Comparison of ENCODE assay signal across 1 cellular context in the genomic region with DNA sequence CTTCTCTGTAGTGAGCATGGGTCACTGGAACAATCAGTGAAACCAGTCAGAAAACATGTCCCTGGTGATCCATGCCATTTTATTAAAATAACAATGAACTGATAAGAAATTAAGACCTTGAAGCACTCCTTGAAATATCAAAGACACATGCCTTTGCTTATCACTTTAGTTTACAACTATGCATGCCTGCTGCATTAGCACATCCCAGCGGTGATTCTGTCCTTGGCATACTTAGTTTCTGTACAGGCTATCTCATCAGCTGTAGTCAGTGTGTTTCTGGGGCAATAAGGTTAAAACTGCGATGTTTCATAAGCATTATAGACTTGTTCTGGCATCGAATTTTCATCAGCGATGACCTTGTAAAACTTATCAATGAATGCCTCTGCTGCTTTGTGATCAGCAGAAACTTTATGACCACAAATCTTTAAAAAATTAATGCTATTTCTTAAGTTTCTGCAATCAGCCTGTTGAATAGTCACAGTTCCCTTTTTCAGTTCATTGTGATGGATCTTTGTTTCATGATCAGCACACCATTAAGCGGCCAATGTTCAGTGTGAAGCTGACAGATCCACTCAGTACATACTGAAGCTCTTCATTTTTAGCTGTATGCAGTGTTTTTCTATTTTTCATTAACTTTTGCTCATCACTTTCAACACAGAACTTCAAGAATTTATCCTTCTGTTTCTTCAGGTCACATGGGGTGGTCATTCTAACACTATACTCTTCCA.
TF ChIP-seq lines count a peak whose summit lies in the region.

No MANE protein-coding gene starts in this region.

TF ChIP-seq in GM12878, 131 proteins besides CTCF, POLR2A, EP300 and RAD21 (continued from another document):
- TF ChIP-seq, protein P1, sequence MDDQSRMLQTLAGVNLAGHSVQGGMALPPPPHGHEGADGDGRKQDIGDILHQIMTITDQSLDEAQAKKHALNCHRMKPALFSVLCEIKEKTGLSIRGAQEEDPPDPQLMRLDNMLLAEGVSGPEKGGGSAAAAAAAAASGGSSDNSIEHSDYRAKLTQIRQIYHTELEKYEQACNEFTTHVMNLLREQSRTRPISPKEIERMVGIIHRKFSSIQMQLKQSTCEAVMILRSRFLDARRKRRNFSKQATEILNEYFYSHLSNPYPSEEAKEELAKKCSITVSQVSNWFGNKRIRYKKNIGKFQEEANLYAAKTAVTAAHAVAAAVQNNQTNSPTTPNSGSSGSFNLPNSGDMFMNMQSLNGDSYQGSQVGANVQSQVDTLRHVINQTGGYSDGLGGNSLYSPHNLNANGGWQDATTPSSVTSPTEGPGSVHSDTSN (IDR thresholded peaks at IDR 0.05; ENCODE audit: insufficient replicate concordance, low read depth, low read length): no peak
- TF ChIP-seq JUNB (IDR thresholded peaks at IDR 0.05) (no peak), ZNF217 (IDR thresholded peaks at IDR 0.05) (no peak), ASH2L (IDR thresholded peaks at IDR 0.05; ENCODE audit: borderline replicate concordance, low read depth) (no peak), ZNF24 (IDR thresholded peaks at IDR 0.05) (peak; percentile 70), CREB1 (IDR thresholded peaks at IDR 0.05; ENCODE audit: low read depth) (no peak), CHD2 (IDR thresholded peaks at IDR 0.05; ENCODE audit: borderline replicate concordance, low read depth, low read length) (no peak), TCF12 (IDR thresholded peaks at IDR 0.05; ENCODE audit: low read depth, low read length) (no peak), NFIC (IDR thresholded peaks at IDR 0.05; ENCODE audit: low read depth, low read length) (no peak), SPI1 (IDR thresholded peaks at IDR 0.05; ENCODE audit: borderline replicate concordance, insufficient read depth, low read depth, low read length) (peak; percentile 79; the same call in 1 of the 2 replicates), BRCA1 (IDR thresholded peaks at IDR 0.05; ENCODE audit: low read depth, low read length) (no peak), RB1 (IDR thresholded peaks at IDR 0.05; ENCODE audit: borderline replicate concordance) (no peak), WRNIP1 (IDR thresholded peaks at IDR 0.05; ENCODE audit: borderline replicate concordance, low read depth, low read length) (no peak)
- TF ChIP-seq, protein P2, sequence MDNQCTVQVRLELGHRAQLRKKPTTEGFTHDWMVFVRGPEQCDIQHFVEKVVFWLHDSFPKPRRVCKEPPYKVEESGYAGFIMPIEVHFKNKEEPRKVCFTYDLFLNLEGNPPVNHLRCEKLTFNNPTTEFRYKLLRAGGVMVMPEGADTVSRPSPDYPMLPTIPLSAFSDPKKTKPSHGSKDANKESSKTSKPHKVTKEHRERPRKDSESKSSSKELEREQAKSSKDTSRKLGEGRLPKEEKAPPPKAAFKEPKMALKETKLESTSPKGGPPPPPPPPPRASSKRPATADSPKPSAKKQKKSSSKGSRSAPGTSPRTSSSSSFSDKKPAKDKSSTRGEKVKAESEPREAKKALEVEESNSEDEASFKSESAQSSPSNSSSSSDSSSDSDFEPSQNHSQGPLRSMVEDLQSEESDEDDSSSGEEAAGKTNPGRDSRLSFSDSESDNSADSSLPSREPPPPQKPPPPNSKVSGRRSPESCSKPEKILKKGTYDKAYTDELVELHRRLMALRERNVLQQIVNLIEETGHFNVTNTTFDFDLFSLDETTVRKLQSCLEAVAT (IDR thresholded peaks at IDR 0.05): 0 out of 2 replicates have a peak, but pooled peaks have one; percentile 21
- TF ChIP-seq, protein P3, sequence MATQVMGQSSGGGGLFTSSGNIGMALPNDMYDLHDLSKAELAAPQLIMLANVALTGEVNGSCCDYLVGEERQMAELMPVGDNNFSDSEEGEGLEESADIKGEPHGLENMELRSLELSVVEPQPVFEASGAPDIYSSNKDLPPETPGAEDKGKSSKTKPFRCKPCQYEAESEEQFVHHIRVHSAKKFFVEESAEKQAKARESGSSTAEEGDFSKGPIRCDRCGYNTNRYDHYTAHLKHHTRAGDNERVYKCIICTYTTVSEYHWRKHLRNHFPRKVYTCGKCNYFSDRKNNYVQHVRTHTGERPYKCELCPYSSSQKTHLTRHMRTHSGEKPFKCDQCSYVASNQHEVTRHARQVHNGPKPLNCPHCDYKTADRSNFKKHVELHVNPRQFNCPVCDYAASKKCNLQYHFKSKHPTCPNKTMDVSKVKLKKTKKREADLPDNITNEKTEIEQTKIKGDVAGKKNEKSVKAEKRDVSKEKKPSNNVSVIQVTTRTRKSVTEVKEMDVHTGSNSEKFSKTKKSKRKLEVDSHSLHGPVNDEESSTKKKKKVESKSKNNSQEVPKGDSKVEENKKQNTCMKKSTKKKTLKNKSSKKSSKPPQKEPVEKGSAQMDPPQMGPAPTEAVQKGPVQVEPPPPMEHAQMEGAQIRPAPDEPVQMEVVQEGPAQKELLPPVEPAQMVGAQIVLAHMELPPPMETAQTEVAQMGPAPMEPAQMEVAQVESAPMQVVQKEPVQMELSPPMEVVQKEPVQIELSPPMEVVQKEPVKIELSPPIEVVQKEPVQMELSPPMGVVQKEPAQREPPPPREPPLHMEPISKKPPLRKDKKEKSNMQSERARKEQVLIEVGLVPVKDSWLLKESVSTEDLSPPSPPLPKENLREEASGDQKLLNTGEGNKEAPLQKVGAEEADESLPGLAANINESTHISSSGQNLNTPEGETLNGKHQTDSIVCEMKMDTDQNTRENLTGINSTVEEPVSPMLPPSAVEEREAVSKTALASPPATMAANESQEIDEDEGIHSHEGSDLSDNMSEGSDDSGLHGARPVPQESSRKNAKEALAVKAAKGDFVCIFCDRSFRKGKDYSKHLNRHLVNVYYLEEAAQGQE (IDR thresholded peaks at IDR 0.05; ENCODE audit: low read depth, low read length): no peak
